In genomic region chr7:106071356-106071998, GRCh38 we compare ENCODE assay signal across 1 cellular context.
TF ChIP-seq lines count a peak whose summit lies in the region.

No MANE protein-coding gene starts in this region.

TF ChIP-seq in GM12878, 131 proteins besides CTCF, POLR2A, EP300 and RAD21 (continued from another document and continues in another):
- TF ChIP-seq ZNF687 (IDR thresholded peaks at IDR 0.05) (peak; percentile 67; the same call in 1 of the 2 replicates), JUND (IDR thresholded peaks at IDR 0.05; ENCODE audit: low read depth, low read length) (no peak), BCL11A (IDR thresholded peaks at IDR 0.05; ENCODE audit: low read depth, low read length) (peak; percentile 25; the same call in 1 of the 2 replicates), HDGF (IDR thresholded peaks at IDR 0.05) (peak; percentile 72), ZBTB33 (IDR thresholded peaks at IDR 0.05) (no peak), TCF12 (IDR thresholded peaks at IDR 0.05; ENCODE audit: low read depth, low read length) (0 out of 2 replicates have a peak, but pooled peaks have one; percentile 33), CBX5 (IDR thresholded peaks at IDR 0.05; ENCODE audit: low read depth) (peak; percentile 76), ZZZ3 (IDR thresholded peaks at IDR 0.05; ENCODE audit: control insufficient read depth, insufficient read length, low read depth) (no peak), POU2F2 (IDR thresholded peaks at IDR 0.05; ENCODE audit: borderline replicate concordance, low read depth, low read length) (peak; percentile 99), DPF2 (IDR thresholded peaks at IDR 0.05) (peak; percentile 97), EED (IDR thresholded peaks at IDR 0.05; ENCODE audit: low read depth) (peak; percentile 100), WRNIP1 (IDR thresholded peaks at IDR 0.05; ENCODE audit: borderline replicate concordance, low read depth, low read length) (no peak), ZNF622 (IDR thresholded peaks at IDR 0.05) (no peak), NRF1 (conservative IDR thresholded peaks at IDR 0.05; ENCODE audit: low read depth, low read length) (no peak), HSF1 (IDR thresholded peaks at IDR 0.05; ENCODE audit: low read depth, low read length) (no peak), CREB1 (IDR thresholded peaks at IDR 0.05; ENCODE audit: low read depth) (peak; percentile 85), ETV6 (conservative IDR thresholded peaks at IDR 0.05 in 1 of 2, IDR thresholded peaks at IDR 0.05 in 1 of 2; ENCODE audit: borderline replicate concordance in 1 of 2, low read depth in 1 of 2) (peak in 1 of 2 experiments; percentile 98; a peak in 2 of 4 replicates), ATF2 (IDR thresholded peaks at IDR 0.05; ENCODE audit: low read length) (peak; percentile 83), IRF3 (IDR thresholded peaks at IDR 0.05) (no peak), ZBED1 (IDR thresholded peaks at IDR 0.05; ENCODE audit: borderline replicate concordance) (peak; percentile 84), POLR2AphosphoS5 (IDR thresholded peaks at IDR 0.05; ENCODE audit: low read length) (peak; percentile 78), YBX1 (IDR thresholded peaks at IDR 0.05) (no peak), PAX5 (IDR thresholded peaks at IDR 0.05; ENCODE audit: borderline replicate concordance, low read depth, low read length) (peak; percentile 94; the same call in 1 of the 2 replicates), ZNF217 (IDR thresholded peaks at IDR 0.05) (peak; percentile 89; the same call in 1 of the 2 replicates), BMI1 (IDR thresholded peaks at IDR 0.05; ENCODE audit: borderline replicate concordance) (no peak), ASH2L (IDR thresholded peaks at IDR 0.05; ENCODE audit: borderline replicate concordance, low read depth) (peak; percentile 65; the same call in 1 of the 2 replicates), ATF7 (IDR thresholded peaks at IDR 0.05; ENCODE audit: low read depth) (peak; percentile 81), CHD1 (IDR thresholded peaks at IDR 0.05; ENCODE audit: low read depth, low read length) (no peak), HCFC1 (IDR thresholded peaks at IDR 0.05; ENCODE audit: low read length) (no peak), SREBF2 (IDR thresholded peaks at IDR 0.05; ENCODE audit: low read length) (no peak), TARDBP (IDR thresholded peaks at IDR 0.05; ENCODE audit: borderline replicate concordance) (no peak), KLF5 (IDR thresholded peaks at IDR 0.05; ENCODE audit: partially characterized antibody) (no peak), GATAD2B (conservative IDR thresholded peaks at IDR 0.05; ENCODE audit: low read depth) (peak; percentile 86), ZBTB40 (IDR thresholded peaks at IDR 0.05; ENCODE audit: borderline replicate concordance) (peak; percentile 33; the same call in 1 of the 2 replicates), CEBPB (IDR thresholded peaks at IDR 0.05; ENCODE audit: borderline replicate concordance in 1 of 2, low read depth in 2 of 2, low read length in 2 of 2) (no peak; a peak in 1 of 4 replicates), ESRRA (IDR thresholded peaks at IDR 0.05; ENCODE audit: low read length) (no peak), MLLT1 (IDR thresholded peaks at IDR 0.05) (peak; percentile 6; the same call in 1 of the 2 replicates), RUNX3 (IDR thresholded peaks at IDR 0.05; ENCODE audit: low read length) (peak; percentile 98), SKIL (IDR thresholded peaks at IDR 0.05; ENCODE audit: low read depth, poor library complexity, severe bottlenecking) (peak; percentile 67), BACH1 (IDR thresholded peaks at IDR 0.05; ENCODE audit: borderline replicate concordance) (peak; percentile 71), NR2C1 (IDR thresholded peaks at IDR 0.05) (no peak), RAD51 (IDR thresholded peaks at IDR 0.05) (no peak), LARP7 (IDR thresholded peaks at IDR 0.05) (0 out of 2 replicates have a peak, but pooled peaks have one; percentile 28), SIX5 (IDR thresholded peaks at IDR 0.05; ENCODE audit: low read depth, low read length, severe bottlenecking) (peak; percentile 6)
